In genomic region chr11:70660059-70660888, GRCh38 we compare ENCODE assay signal across 22 cellular contexts.
"Had no signal": no experiment of that assay in that cellular context is flagged by ENCODE, and none has a peak within 500 bp of the region (broad histone marks: within the 10 kb centered on the region; RNA-seq: fewer than 3 reads in every experiment).

No MANE protein-coding gene starts in this region.

- H3K36me3 Mint-ChIP-seq: activated naive CD4-positive, alpha-beta T cell treated with anti-CD3 and anti-CD28 coated beads, Interleukin-2, amount 50 U/mL, for 24 hours; memory B cell; natural killer cell treated with Interleukin-12 subunit alpha and Interleukin-12 subunit beta and Interleukin-15 and Interleukin-18, amount 100 ng/mL, for 72 hours; stimulated activated effector memory CD8-positive, alpha-beta T cell treated with anti-CD3 and anti-CD28 coated beads, Interleukin-12 subunit alpha, Interleukin-12 subunit beta, amount 100 ng/mL, for 72 hours had no signal

- DNase-seq: activated CD4-positive, alpha-beta T cell treated with anti-CD3 and anti-CD28 coated beads for 4 hours; activated CD8-positive, alpha-beta memory T cell treated with anti-CD3 and anti-CD28 coated beads, Interleukin-2, amount 50 U/mL, for 4 hours; activated CD8-positive, alpha-beta T cell treated with anti-CD3 and anti-CD28 coated beads, Interleukin-2, amount 10 ng/mL, durations not matched to agents 7 days and 5 days; activated effector memory CD4-positive, alpha-beta T cell treated with anti-CD3 and anti-CD28 coated beads, Interleukin-2, amount 50 U/mL, for 16 hours; activated T-cell treated with anti-CD3 and anti-CD28 coated beads, Interleukin-2, amount 50 U/mL, for 48 hours; adrenal gland; effector CD4-positive, alpha-beta T cell; esophagus squamous epithelium; hippocampal formation; kidney glomerular epithelial cell; left ventricle myocardium superior; pancreas; sigmoid colon; stimulated activated CD4-positive, alpha-beta T cell treated with anti-CD3 and anti-CD28 coated beads, Interleukin-12 subunit alpha, Interleukin-12 subunit beta, amount 100 ng/mL, for 4 hours; stimulated activated CD4-positive, alpha-beta T cell treated with anti-CD3 and anti-CD28 coated beads, Interleukin-2, amount 100 ng/mL, for 24 hours; WERI-Rb-1 had no signal

- H3K9me3 Mint-ChIP-seq: activated naive CD4-positive, alpha-beta T cell treated with anti-CD3 and anti-CD28 coated beads, Interleukin-2, amount 50 U/mL, for 24 hours; natural killer cell treated with Interleukin-12 subunit alpha and Interleukin-12 subunit beta and Interleukin-15 and Interleukin-18, amount 100 ng/mL, for 72 hours; stimulated activated effector memory CD8-positive, alpha-beta T cell treated with anti-CD3 and anti-CD28 coated beads, Interleukin-12 subunit alpha, Interleukin-12 subunit beta, amount 100 ng/mL, for 72 hours; T-helper 1 cell treated with Interleukin-12 subunit alpha and Interleukin-12 subunit beta and Interleukin-4 antibody, amounts not matched to agents 30 μg/mL and 1 μg/mL, for 36 hours had no signal

- H3K4me3 Mint-ChIP-seq: activated CD8-positive, alpha-beta T cell treated with anti-CD3 and anti-CD28 coated beads, Interleukin-2, amount 10 ng/mL, durations not matched to agents 7 days and 5 days; activated naive CD4-positive, alpha-beta T cell treated with anti-CD3 and anti-CD28 coated beads, Interleukin-2, amount 50 U/mL, for 24 hours; memory B cell; natural killer cell treated with Interleukin-12 subunit alpha and Interleukin-12 subunit beta and Interleukin-15 and Interleukin-18, amount 100 ng/mL, for 72 hours; stimulated activated effector memory CD8-positive, alpha-beta T cell treated with anti-CD3 and anti-CD28 coated beads, Interleukin-12 subunit alpha, Interleukin-12 subunit beta, amount 100 ng/mL, for 72 hours; T-helper 1 cell treated with Interleukin-12 subunit alpha and Interleukin-12 subunit beta and Interleukin-4 antibody, amounts not matched to agents 30 μg/mL and 1 μg/mL, for 36 hours had no signal

- H3K36me3 ChIP-seq: adrenal gland, esophagus squamous epithelium, pancreas, sigmoid colon, WERI-Rb-1 had no signal

- H3K4me1 ChIP-seq: pancreas had no signal

- H3K27me3 ChIP-seq: pancreas had no signal

- H3K4me3 ChIP-seq: adrenal gland, coronary artery, esophagus squamous epithelium, pancreas, sigmoid colon had no signal

- H3K27ac ChIP-seq: adrenal gland, coronary artery, esophagus squamous epithelium, pancreas, sigmoid colon, WERI-Rb-1 had no signal

- H3K9me3 ChIP-seq: adrenal gland, esophagus squamous epithelium, pancreas, sigmoid colon had no signal

- H3K27ac Mint-ChIP-seq: activated CD8-positive, alpha-beta T cell treated with anti-CD3 and anti-CD28 coated beads, Interleukin-2, amount 10 ng/mL, durations not matched to agents 7 days and 5 days; memory B cell; natural killer cell treated with Interleukin-12 subunit alpha and Interleukin-12 subunit beta and Interleukin-15 and Interleukin-18, amount 100 ng/mL, for 72 hours; stimulated activated effector memory CD8-positive, alpha-beta T cell treated with anti-CD3 and anti-CD28 coated beads, Interleukin-12 subunit alpha, Interleukin-12 subunit beta, amount 100 ng/mL, for 72 hours; T-helper 1 cell treated with Interleukin-12 subunit alpha and Interleukin-12 subunit beta and Interleukin-4 antibody, amounts not matched to agents 30 μg/mL and 1 μg/mL, for 36 hours had no signal

- ATAC-seq: activated CD8-positive, alpha-beta T cell treated with anti-CD3 and anti-CD28 coated beads, Interleukin-2, amount 10 ng/mL, durations not matched to agents 7 days and 5 days; left ventricle myocardium superior; pancreas; stimulated activated effector memory CD8-positive, alpha-beta T cell treated with anti-CD3 and anti-CD28 coated beads, Interleukin-12 subunit alpha, Interleukin-12 subunit beta, amount 100 ng/mL, for 72 hours had no signal
